14 cellular contexts compared by ENCODE assay signal in the genomic region with DNA sequence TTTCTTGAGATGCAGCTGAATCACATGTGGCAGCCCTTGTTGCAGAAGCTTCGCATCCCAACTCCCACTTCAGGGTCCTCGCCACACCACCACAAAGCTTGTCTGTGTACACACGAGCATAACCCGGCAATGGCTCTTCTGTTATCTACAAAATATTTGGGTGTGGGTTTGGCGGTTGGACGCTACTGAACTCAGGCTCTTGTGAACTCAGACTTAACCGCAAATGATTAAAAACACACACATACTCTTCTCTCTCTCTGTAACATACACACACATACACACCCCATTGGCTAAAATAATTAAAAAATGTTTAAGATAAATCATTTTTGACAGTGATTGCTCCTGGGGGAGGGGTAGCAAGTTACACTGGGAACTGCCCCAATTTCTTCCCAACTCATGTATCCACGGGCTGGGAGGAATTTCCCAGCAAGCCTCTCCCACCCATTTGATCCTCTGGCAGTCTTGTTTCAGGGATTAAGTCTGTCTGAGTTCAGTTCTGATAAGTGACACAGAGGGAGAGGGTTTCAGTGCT.
DNase-seq lines count a peak whose midpoint lies in the region; ATAC-seq, FAIRE-seq and TF ChIP-seq lines count a peak whose summit lies in the region.
"Had no signal": no experiment of that assay in that cellular context is flagged by ENCODE, and none has a peak within 500 bp of the region (broad histone marks: within the 10 kb centered on the region; RNA-seq: fewer than 3 reads in every experiment).

No MANE protein-coding gene starts in this region.

- peaks cover 30% of the 10 kb centered on the region for H3K4me1 Mint-ChIP-seq in astrocyte (ENCODE audit: low read depth, unreplicated experiment)
- H3K4me1 Mint-ChIP-seq: activated naive CD8-positive, alpha-beta T cell treated with anti-CD3 and anti-CD28 coated beads, Interleukin-2, amount 10 ng/mL, durations not matched to agents 7 days and 5 days; B cell had no signal

- H4K20me1 ChIP-seq in astrocyte (ENCODE audit: insufficient read depth, low read length), result no peaks in the 10 kb centered on the region
- H4K20me1 ChIP-seq in hepatocyte (ENCODE audit: insufficient read depth, poor library complexity, severe bottlenecking), result no peaks in the 10 kb centered on the region

- DNase-seq in astrocyte (ENCODE audit: low read depth) (peak; percentile 95), hepatocyte (ENCODE audit: low spot score) (peak; percentile 33), sigmoid colon (no peak), COLO829 (ENCODE audit: low spot score) (no peak), cerebellum (ENCODE audit: low spot score) (no peak), GM19240 (ENCODE audit: insufficient read length, low spot score) (no peak)
- DNase-seq: activated naive CD8-positive, alpha-beta T cell treated with anti-CD3 and anti-CD28 coated beads, Interleukin-2, amount 10 ng/mL, durations not matched to agents 7 days and 5 days; effector memory CD4-positive, alpha-beta T cell; midbrain; NCI-H1694 treated with DMSO at 0.1 percent for 48 hours had no signal

- H2AFZ ChIP-seq in ACC112 (ENCODE audit: low read length, unreplicated experiment) (peak overlapping the region; percentile 30), astrocyte (ENCODE audit: low read depth, low read length) (no peak overlapping the region), hepatocyte (no peak overlapping the region)

- TF ChIP-seq POLR2A in sigmoid colon (IDR thresholded peaks at IDR 0.05), result no peak

- 41% methylated on average over 8 of the region's 8 CpGs for WGBS in hepatocyte (ENCODE audit: low lambda C conversion rate, missing lambda C conversion rate)
- 47 to 61% methylated on average over 8 of the region's 8 CpGs for WGBS in sigmoid colon, 2 donors

- intact Hi-C loops in sigmoid colon (cut with DNase I), result no loop called here

- H3K36me3 ChIP-seq in ACC112 (ENCODE audit: insufficient read depth, low read length), result no peaks in the 10 kb centered on the region
- H3K36me3 ChIP-seq in astrocyte (ENCODE audit: insufficient read depth, low read length), result no peaks in the 10 kb centered on the region
- no peaks in the 10 kb centered on the region for H3K36me3 ChIP-seq in hepatocyte (replicated peaks; ENCODE audit: insufficient read depth, low read depth)
- no peaks in the 10 kb centered on the region for H3K36me3 ChIP-seq in sigmoid colon

- H3K36me3 Mint-ChIP-seq in astrocyte (ENCODE audit: low read depth, unreplicated experiment), result no peaks in the 10 kb centered on the region
- H3K36me3 Mint-ChIP-seq: activated naive CD8-positive, alpha-beta T cell treated with anti-CD3 and anti-CD28 coated beads, Interleukin-2, amount 10 ng/mL, durations not matched to agents 7 days and 5 days had no signal

- H3K9me3 ChIP-seq in astrocyte (ENCODE audit: insufficient read depth, low read depth, low read length) (no peaks in the 10 kb centered on the region), hepatocyte (ENCODE audit: low read depth) (no peaks in the 10 kb centered on the region), sigmoid colon (no peaks in the 10 kb centered on the region)

- H3K4me3 ChIP-seq in ACC112 (ENCODE audit: low read depth, low read length) (no peak overlapping the region), astrocyte (ENCODE audit: insufficient read depth, low read depth, low read length) (no peak overlapping the region), hepatocyte (no peak overlapping the region), sigmoid colon (no peak overlapping the region)

- H3K27me3 ChIP-seq in ACC112 (ENCODE audit: insufficient read depth, low read length) (no peaks in the 10 kb centered on the region), astrocyte (ENCODE audit: insufficient read depth, low read length) (no peaks in the 10 kb centered on the region), hepatocyte (no peaks in the 10 kb centered on the region), sigmoid colon (no peaks in the 10 kb centered on the region)

- H3K27ac ChIP-seq in ACC112 (ENCODE audit: low read depth, low read length) (no peak overlapping the region), astrocyte (ENCODE audit: low read depth, low read length) (no peak overlapping the region), hepatocyte (peak overlapping the region; percentile 31), sigmoid colon (no peak overlapping the region)

- ATAC-seq in HG02885 (IDR thresholded peaks at IDR 0.05; ENCODE audit: poor library complexity, unreplicated experiment), result peak; percentile 58

- H3K9me3 Mint-ChIP-seq in astrocyte (ENCODE audit: unreplicated experiment), result peaks cover 15% of the 10 kb centered on the region
- H3K9me3 Mint-ChIP-seq: stimulated activated naive CD8-positive, alpha-beta T cell treated with anti-CD3 and anti-CD28 coated beads, Interleukin-15, Interleukin-2, amounts not matched to agents 100 ng/mL and 50 ng/mL, for 24 hours had no signal

- no peaks in the 10 kb centered on the region for H3K9me2 ChIP-seq in hepatocyte (replicated peaks; ENCODE audit: insufficient read depth)

- no peak for TF ChIP-seq CTCF in astrocyte (IDR thresholded peaks at IDR 0.05; ENCODE audit: insufficient read depth, low read depth, low read length)
- no peak for TF ChIP-seq CTCF in hepatocyte (IDR thresholded peaks at IDR 0.05; ENCODE audit: poor library complexity)
- no peak for TF ChIP-seq CTCF in sigmoid colon (IDR thresholded peaks at IDR 0.05)

- peak overlapping the region; percentile 89 for H3K27ac Mint-ChIP-seq in astrocyte (ENCODE audit: unreplicated experiment)
- H3K27ac Mint-ChIP-seq: activated naive CD8-positive, alpha-beta T cell treated with anti-CD3 and anti-CD28 coated beads, Interleukin-2, amount 10 ng/mL, durations not matched to agents 7 days and 5 days; B cell; stimulated activated naive CD8-positive, alpha-beta T cell treated with anti-CD3 and anti-CD28 coated beads, Interleukin-15, Interleukin-2, amounts not matched to agents 100 ng/mL and 50 ng/mL, for 24 hours had no signal

- FAIRE-seq in astrocyte (lab: Jason Lieb, UNC), result no peak

- H3K4me2 ChIP-seq in astrocyte (ENCODE audit: low read length) (no peak overlapping the region), hepatocyte (peak overlapping the region; percentile 60)

- H3K79me2 ChIP-seq in ACC112 (ENCODE audit: control insufficient read depth, insufficient read depth, low read length, unreplicated experiment) (no peaks in the 10 kb centered on the region), astrocyte (ENCODE audit: insufficient read depth, low read length) (no peaks in the 10 kb centered on the region), hepatocyte (no peaks in the 10 kb centered on the region)

- no peak for TF ChIP-seq EP300 in sigmoid colon (IDR thresholded peaks at IDR 0.05)

- H3K4me3 Mint-ChIP-seq in astrocyte (ENCODE audit: unreplicated experiment), result no peak overlapping the region
- H3K4me3 Mint-ChIP-seq: activated naive CD8-positive, alpha-beta T cell treated with anti-CD3 and anti-CD28 coated beads, Interleukin-2, amount 10 ng/mL, durations not matched to agents 7 days and 5 days; B cell; stimulated activated naive CD8-positive, alpha-beta T cell treated with anti-CD3 and anti-CD28 coated beads, Interleukin-15, Interleukin-2, amounts not matched to agents 100 ng/mL and 50 ng/mL, for 24 hours had no signal

- peaks cover 9% of the 10 kb centered on the region for H3K4me1 ChIP-seq in ACC112 (ENCODE audit: control insufficient read depth, insufficient read depth, low read length, unreplicated experiment)
- no peaks in the 10 kb centered on the region for H3K4me1 ChIP-seq in astrocyte (ENCODE audit: insufficient read depth, low read length)
- H3K4me1 ChIP-seq in hepatocyte (ENCODE audit: insufficient read depth), result peaks cover 28% of the 10 kb centered on the region
- H3K4me1 ChIP-seq in sigmoid colon, result no peaks in the 10 kb centered on the region

- no peaks in the 10 kb centered on the region for H3K27me3 Mint-ChIP-seq in astrocyte (ENCODE audit: low read depth, unreplicated experiment)

- no peak overlapping the region for H3K9ac ChIP-seq in astrocyte (ENCODE audit: low read length)

Comparison
In these comparisons a context has a peak if more than half of its experiments do, and no peak if none do; other contexts are left out.
1. DNase-seq: peak in astrocyte (single experiment) and hepatocyte (single experiment); none in sigmoid colon (single experiment), COLO829 (single experiment), cerebellum (single experiment) and GM19240 (single experiment).